ENCODE assay signal across 24 cellular contexts in genomic region chr10:78889536-78890063, GRCh38.
A peak's percentile ranks its signal among the peaks of the same experiment; 100 is the strongest.
DNase-seq lines count a peak whose midpoint lies in the region; ATAC-seq, FAIRE-seq and TF ChIP-seq lines count a peak whose summit lies in the region.
"Had no signal": no experiment of that assay in that cellular context is flagged by ENCODE, and none has a peak within 500 bp of the region (broad histone marks: within the 10 kb centered on the region; RNA-seq: fewer than 3 reads in every experiment).

No MANE protein-coding gene starts in this region.

- no peak for FAIRE-seq in frontal cortex (lab: Jason Lieb, UNC)
- FAIRE-seq: G401.6 had no signal

- H3K4me3 ChIP-seq in esophagus muscularis mucosa (no peak overlapping the region), Caco-2 (ENCODE audit: low read depth, low read length) (no peak overlapping the region)
- H3K4me3 ChIP-seq: BLaER1 had no signal

- H3K27me3 ChIP-seq in esophagus muscularis mucosa = no peaks in the 10 kb centered on the region
- no peaks in the 10 kb centered on the region for H3K27me3 ChIP-seq in Caco-2 (replicated peaks; ENCODE audit: control insufficient read depth, insufficient read depth, low read length)
- H3K27me3 ChIP-seq: BLaER1 had no signal

- 92% methylated on average over 7 of the region's 7 CpGs for WGBS in esophagus muscularis mucosa

- peak; percentile 8; the same call in 1 of the 2 replicates for TF ChIP-seq RAD21 in Ishikawa (IDR thresholded peaks at IDR 0.05; ENCODE audit: low read depth)

- no peak overlapping the region for H3K27ac Mint-ChIP-seq in Caco-2 (ENCODE audit: unreplicated experiment)
- H3K27ac Mint-ChIP-seq: CD4-positive, alpha-beta memory T cell; H9; T-cell had no signal

- CTCF ChIA-PET in Caco-2 (lab: Charles Lee) = no interaction called here

- no peak for TF ChIP-seq POLR2A in esophagus muscularis mucosa (IDR thresholded peaks at IDR 0.05; ENCODE audit: low read depth)

- DNase-seq in DMS79 (lab: John Stamatoyannopoulos, UW) (peak; percentile 81), NCI-H446 treated with DMSO at 0.1 percent for 48 hours (lab: John Stamatoyannopoulos, UW) (peak; percentile 52), esophagus muscularis mucosa (ENCODE audit: extremely low spot score) (peak; percentile 74), Caco-2 (no peak), frontal cortex (ENCODE audit: low spot score in 2 of 2) (no peak)
- DNase-seq in activated naive CD4-positive, alpha-beta T cell treated with Interleukin-2 at 50 U/mL for 16 hours = no peak
- DNase-seq: Calu3; CD4-positive, alpha-beta memory T cell; DND-41; H9; IMR-90; Karpas-422; NCI-H1436; NCI-H2029 treated with DMSO at 0.1 percent for 48 hours; NCI-H226; NCI-H774; SHP77 treated with DMSO at 0.1 percent for 48 hours; T-cell had no signal

- ATAC-seq in HG03175 (IDR thresholded peaks at IDR 0.05; ENCODE audit: unreplicated experiment) = no peak
- ATAC-seq: SK-N-SH treated with all-trans-retinoic acid at 6 μM for 48 hours, T-cell had no signal

- no peaks in the 10 kb centered on the region for H3K4me1 ChIP-seq in esophagus muscularis mucosa
- no peaks in the 10 kb centered on the region for H3K4me1 ChIP-seq in Caco-2

- H3K36me3 Mint-ChIP-seq in Caco-2 (ENCODE audit: insufficient read depth, unreplicated experiment) = no peaks in the 10 kb centered on the region
- H3K36me3 Mint-ChIP-seq: T-cell had no signal

- H3K4me1 Mint-ChIP-seq in Caco-2 (ENCODE audit: low read depth, unreplicated experiment) = peaks cover 16% of the 10 kb centered on the region
- H3K4me1 Mint-ChIP-seq: CD4-positive, alpha-beta memory T cell had no signal

- no peaks in the 10 kb centered on the region for H3K36me3 ChIP-seq in esophagus muscularis mucosa
- no peaks in the 10 kb centered on the region for H3K36me3 ChIP-seq in Caco-2 (ENCODE audit: control insufficient read depth, insufficient read depth, low read length)
- H3K36me3 ChIP-seq: BLaER1 had no signal

- peaks cover 23% of the 10 kb centered on the region for H3K9me3 Mint-ChIP-seq in Caco-2 (ENCODE audit: unreplicated experiment)

- H3K27ac ChIP-seq in esophagus muscularis mucosa (replicated peaks in 1 of 4) = no peak overlapping the region
- H3K27ac ChIP-seq: BLaER1, HL-60 had no signal

- H3K9me3 ChIP-seq in esophagus muscularis mucosa (peaks cover 0 to 14% (median 12%) of the 10 kb centered on the region in 4 donors), Caco-2 (peaks cover 20% of the 10 kb centered on the region)

- POLR2A ChIA-PET in Caco-2 (lab: Charles Lee) = no interaction called here

- BruUV-seq in Caco-2 (replicated peaks; lab: Mats Ljungman, UMichigan) = no TSS peak

- H3K27me3 Mint-ChIP-seq in Caco-2 (ENCODE audit: insufficient read depth, unreplicated experiment) = no peaks in the 10 kb centered on the region

- TF ChIP-seq CTCF in esophagus muscularis mucosa (IDR thresholded peaks at IDR 0.05) = no peak
- no peak for TF ChIP-seq CTCF in Caco-2 (IDR thresholded peaks at IDR 0.05; ENCODE audit: insufficient read depth in 1 of 2, low read depth in 1 of 2, low read length in 1 of 2, severe bottlenecking in 1 of 2, unreplicated experiment in 1 of 2)

- no peak overlapping the region for H3K4me3 Mint-ChIP-seq in Caco-2 (ENCODE audit: unreplicated experiment)
- H3K4me3 Mint-ChIP-seq: CD4-positive, alpha-beta memory T cell; H9; T-cell had no signal

- intact Hi-C loops in esophagus muscularis mucosa (cut with DNase I) = no loop called here
- intact Hi-C loops in Caco-2 (cut with micrococcal nuclease; ENCODE audit: unreplicated experiment) = no loop called here

- TF ChIP-seq EP300 in Ishikawa (IDR thresholded peaks at IDR 0.05; ENCODE audit: borderline replicate concordance) (peak; percentile 67; the same call in 1 of the 2 replicates), esophagus muscularis mucosa (IDR thresholded peaks at IDR 0.05) (no peak)

TF ChIP-seq in Ishikawa, 13 proteins besides CTCF, POLR2A, EP300 and RAD21:
- TF ChIP-seq TCF12 (IDR thresholded peaks at IDR 0.05; ENCODE audit: low read depth) = no peak
- TF ChIP-seq USF1 (IDR thresholded peaks at IDR 0.05) = no peak
- TF ChIP-seq TAF1 (IDR thresholded peaks at IDR 0.05; ENCODE audit: low read depth) = no peak
- peak; percentile 67 for TF ChIP-seq TEAD4 (IDR thresholded peaks at IDR 0.05)
- no peak for TF ChIP-seq ZBTB7A (IDR thresholded peaks at IDR 0.05; ENCODE audit: low read depth)
- TF ChIP-seq CEBPB (IDR thresholded peaks at IDR 0.05) = peak; percentile 44; the same call in 1 of the 2 replicates
- TF ChIP-seq FOXM1 (IDR thresholded peaks at IDR 0.05; ENCODE audit: borderline replicate concordance, low read depth) = peak; percentile 68
- no peak for TF ChIP-seq EGR1 (IDR thresholded peaks at IDR 0.05)
- TF ChIP-seq CREB1 (IDR thresholded peaks at IDR 0.05; ENCODE audit: low read depth) = no peak
- no peak for TF ChIP-seq REST (IDR thresholded peaks at IDR 0.05; ENCODE audit: low read depth)
- peak; percentile 68 for TF ChIP-seq NFIC (IDR thresholded peaks at IDR 0.05)
- TF ChIP-seq YY1 (IDR thresholded peaks at IDR 0.05; ENCODE audit: low read depth) = no peak
- TF ChIP-seq, protein P1, sequence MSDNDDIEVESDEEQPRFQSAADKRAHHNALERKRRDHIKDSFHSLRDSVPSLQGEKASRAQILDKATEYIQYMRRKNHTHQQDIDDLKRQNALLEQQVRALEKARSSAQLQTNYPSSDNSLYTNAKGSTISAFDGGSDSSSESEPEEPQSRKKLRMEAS (IDR thresholded peaks at IDR 0.05) = peak; percentile 43; the same call in 1 of the 2 replicates

Comparison
In these comparisons a context has a peak if more than half of its experiments do, and no peak if none do; other contexts are left out.
1. DNase-seq: peak in DMS79 (single experiment), NCI-H446 treated with DMSO at 0.1 percent for 48 hours (single experiment) and esophagus muscularis mucosa (single experiment); none in Caco-2 (0 of 2), activated naive CD4-positive, alpha-beta T cell treated with Interleukin-2 at 50 U/mL for 16 hours (single experiment) and frontal cortex (0 of 2).